Comparison of ENCODE assay signal across 1 cellular context in the genomic region with DNA sequence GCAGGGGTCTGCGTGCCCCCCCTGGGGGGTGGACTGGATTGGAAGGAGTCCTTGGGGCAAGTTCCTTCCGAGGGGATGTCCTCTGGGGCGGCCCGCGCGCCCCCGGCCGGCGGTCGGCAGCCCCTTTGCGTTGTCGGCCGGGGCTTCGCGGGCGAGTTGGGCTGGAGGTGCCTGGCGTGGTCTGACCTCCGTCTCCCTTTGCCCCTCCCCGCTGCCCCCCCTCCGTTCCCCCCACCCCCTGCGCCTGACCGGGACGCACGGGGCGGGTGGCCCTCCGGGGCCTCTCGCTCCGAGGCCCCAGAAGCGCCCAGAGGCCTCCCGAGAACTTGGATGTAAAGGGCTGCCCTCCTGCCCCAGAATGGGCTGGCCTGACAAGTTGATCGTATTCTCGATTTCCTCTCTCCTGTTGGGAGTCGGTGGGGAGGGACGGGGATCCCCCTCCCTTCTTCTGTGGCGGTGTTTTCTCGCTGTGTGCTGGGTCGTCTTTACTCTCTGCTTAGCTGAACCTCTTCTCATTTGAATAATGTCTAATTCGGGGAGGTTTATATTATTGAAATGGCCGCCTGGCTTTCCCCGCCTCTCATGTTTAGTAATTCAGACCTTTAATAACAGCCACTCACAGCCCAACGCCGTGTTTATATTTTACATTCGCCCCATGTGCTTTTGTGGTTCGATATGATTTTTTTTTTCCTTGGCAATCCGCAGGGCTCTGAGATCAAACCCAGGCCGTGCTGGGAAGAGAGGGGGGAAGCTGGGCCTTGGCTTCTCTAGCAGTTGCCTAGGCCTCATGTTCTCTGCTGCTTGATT.
A peak's percentile ranks its signal among the peaks of the same experiment; 100 is the strongest.
TF ChIP-seq lines count a peak whose summit lies in the region.

No MANE protein-coding gene starts in this region.

TF ChIP-seq in H1, 55 proteins besides CTCF, POLR2A, EP300 and RAD21:
- TF ChIP-seq TBP (IDR thresholded peaks at IDR 0.05; ENCODE audit: low read depth, low read length): peak; percentile 54; the same call in 1 of the 2 replicates
- TF ChIP-seq TAF1 (IDR thresholded peaks at IDR 0.05; ENCODE audit: low read depth, low read length): peak; percentile 66
- TF ChIP-seq, protein P1, sequence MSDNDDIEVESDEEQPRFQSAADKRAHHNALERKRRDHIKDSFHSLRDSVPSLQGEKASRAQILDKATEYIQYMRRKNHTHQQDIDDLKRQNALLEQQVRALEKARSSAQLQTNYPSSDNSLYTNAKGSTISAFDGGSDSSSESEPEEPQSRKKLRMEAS (IDR thresholded peaks at IDR 0.05): no peak; the same call in 1 of the 2 replicates
- peak; percentile 59 for TF ChIP-seq POLR2AphosphoS5 (IDR thresholded peaks at IDR 0.05; ENCODE audit: low read depth, low read length)
- no peak for TF ChIP-seq KDM5A (IDR thresholded peaks at IDR 0.05; ENCODE audit: low read length)
- TF ChIP-seq ASH2L (IDR thresholded peaks at IDR 0.05; ENCODE audit: low read length): peak; percentile 91
- peak; percentile 54 for TF ChIP-seq SAP30 (IDR thresholded peaks at IDR 0.05; ENCODE audit: insufficient read depth, insufficient replicate concordance, low read length)
- 0 out of 2 replicates have a peak, but pooled peaks have one; percentile 64 for TF ChIP-seq RBBP5 (IDR thresholded peaks at IDR 0.05; ENCODE audit: borderline replicate concordance, low read depth, low read length)
- no peak for TF ChIP-seq BCL11A (IDR thresholded peaks at IDR 0.05; ENCODE audit: low read depth in 2 of 2, low read length in 2 of 2)
- TF ChIP-seq CREB1 (IDR thresholded peaks at IDR 0.05): no peak
